Comparison of ENCODE assay signal across 8 cellular contexts in the genomic region with DNA sequence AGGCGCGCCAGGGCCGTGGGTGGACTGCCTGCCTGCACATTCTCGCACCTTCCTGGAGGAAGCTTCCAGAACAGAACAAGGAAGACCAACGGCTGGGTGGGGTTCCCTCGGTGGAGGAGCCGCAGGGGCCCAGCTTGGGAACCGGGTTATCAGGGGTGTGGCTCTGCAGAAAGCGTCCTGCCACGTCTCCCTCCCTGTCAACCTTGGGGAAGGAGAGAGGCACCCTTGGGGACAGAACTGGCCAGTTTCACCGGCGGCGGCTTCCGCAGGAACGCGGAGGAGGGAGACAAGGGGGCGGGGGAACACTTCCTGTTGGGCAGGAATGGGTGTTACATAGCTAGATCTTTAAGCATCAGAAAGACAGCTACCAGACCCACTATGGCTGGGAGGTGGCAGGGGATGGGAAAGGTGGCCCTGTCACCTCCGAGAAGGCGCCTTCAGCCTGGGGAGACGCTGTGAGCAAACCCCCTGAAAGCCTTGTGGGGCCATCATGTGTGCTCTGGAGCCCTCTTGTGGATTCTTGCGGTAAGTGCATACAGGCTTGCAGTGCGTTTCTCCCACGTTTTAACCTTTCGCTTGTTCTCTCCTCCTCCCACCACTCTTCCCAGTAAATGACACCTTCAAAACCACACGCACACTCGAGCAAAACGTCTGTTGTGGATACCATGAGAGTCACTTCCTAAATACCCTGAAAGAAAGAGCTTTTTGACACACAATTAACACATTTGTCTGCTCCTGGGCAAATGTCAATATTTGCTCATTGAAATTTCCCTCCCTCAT. TPM values are rescaled to one million over a fixed set of nuclear protein-coding genes. Genes with fewer than 3 reads are reported as not detected.
A peak's percentile ranks its signal among the peaks of the same experiment; 100 is the strongest.
DNase-seq lines count a peak whose midpoint lies in the region; ATAC-seq and TF ChIP-seq lines count a peak whose summit lies in the region.

No MANE protein-coding gene starts in this region.

- peak overlapping the region; percentile 83 for H3K27ac ChIP-seq in caudate nucleus (ENCODE audit: low read depth, low read length)

- H3K27me3 Mint-ChIP-seq in activated B cell treated with CpG ODN at 0.5 μM for 24 hours: peaks cover 45% of the 10 kb centered on the region

- H3K4me3 Mint-ChIP-seq in activated B cell treated with CpG ODN at 0.5 μM for 24 hours: peak overlapping the region; percentile 77

- POLR2A ChIA-PET in activated B cell treated with CpG ODN at 0.5 μM for 24 hours (lab: Charles Lee): interaction anchor here (0.6 to 1.2 kb wide), 4 partner anchors 15 to 751 kb away, joined by 4 to 5 read pairs (median 4); no protein-coding TSS in a partner anchor

- peaks cover 3% of the 10 kb centered on the region for H3K4me1 Mint-ChIP-seq in activated B cell treated with CpG ODN at 0.5 μM for 24 hours

- CTCF ChIA-PET in activated B cell treated with CpG ODN at 0.5 μM for 24 hours (lab: Charles Lee): interaction anchor here (0.6 to 2.5 kb wide), 18 partner anchors 9 to 493 kb away, joined by 3 to 36 read pairs (median 4); partner anchors contain the start of gene GOLT1A

- no peak overlapping the region for H3K27ac Mint-ChIP-seq in activated B cell treated with CpG ODN at 0.5 μM for 24 hours

- ATAC-seq in HG02798 (IDR thresholded peaks at IDR 0.05; ENCODE audit: poor library complexity, unreplicated experiment) (peak; percentile 62), activated B cell treated with CpG ODN at 0.5 μM for 24 hours (ENCODE audit: low read depth) (peak; percentile 91), GM21367 (IDR thresholded peaks at IDR 0.05; ENCODE audit: unreplicated experiment) (no peak)

- H3K36me3 Mint-ChIP-seq in activated B cell treated with CpG ODN at 0.5 μM for 24 hours (ENCODE audit: low read depth): no peaks in the 10 kb centered on the region

- TF ChIP-seq CTCF in activated B cell treated with CpG ODN at 0.5 μM for 24 hours (IDR thresholded peaks at IDR 0.05): peak; percentile 19

- no peaks in the 10 kb centered on the region for H3K9me3 Mint-ChIP-seq in activated B cell treated with CpG ODN at 0.5 μM for 24 hours

- DNase-seq in DMS153 treated with DMSO at 0.1 percent for 48 hours (lab: John Stamatoyannopoulos, UW; ENCODE audit: unreplicated experiment) (peak; percentile 94), NCI-H2171 (lab: John Stamatoyannopoulos, UW) (peak; percentile 70), activated B cell treated with CpG ODN at 0.5 μM for 24 hours (peak; percentile 54), caudate nucleus (lab: John Stamatoyannopoulos, UW) (peak in 52 of 61 donors; percentile 34 to 89 (median 66)), iris pigment epithelial cell (ENCODE audit: low read depth) (peak; percentile 69)
- peak; percentile 50 to 68 for DNase-seq in stimulated activated CD4-positive, alpha-beta T cell treated with anti-CD3 and anti-CD28 coated beads, Interleukin-12 subunit alpha, Interleukin-12 subunit beta, amount 100 ng/mL, for 24 hours (ENCODE audit: low read depth in 2 of 2)

- intact Hi-C loops in activated B cell treated with CpG ODN at 0.5 μM for 24 hours (cut with micrococcal nuclease): loop anchor here (1.0 to 5.0 kb wide), 7 partner anchors 15 to 861 kb away; partner anchors contain the start of gene SNRPE

RNA-seq across cellular contexts. Expression of gene PLEKHA6, which starts 3.8 kb away (rescaled TPM):
- 0.61 and 0.62 TPM in 2 replicates for total RNA-seq in activated B cell treated with CpG ODN at 0.5 μM for 24 hours

RNA-seq across cellular contexts. Expression of gene PPP1R15B, which starts 48.1 kb away (rescaled TPM):
- 60.4 and 70.6 TPM in 2 replicates for total RNA-seq in activated B cell treated with CpG ODN at 0.5 μM for 24 hours
